ENCODE assay signal across 2 cellular contexts in genomic region chr2:167411367-167411766, GRCh38.
TF ChIP-seq lines count a peak whose summit lies in the region.

No MANE protein-coding gene starts in this region.

TF ChIP-seq in SK-N-SH, 30 proteins besides CTCF, POLR2A, EP300 and RAD21 (continued from another document):
- TF ChIP-seq, protein P1, sequence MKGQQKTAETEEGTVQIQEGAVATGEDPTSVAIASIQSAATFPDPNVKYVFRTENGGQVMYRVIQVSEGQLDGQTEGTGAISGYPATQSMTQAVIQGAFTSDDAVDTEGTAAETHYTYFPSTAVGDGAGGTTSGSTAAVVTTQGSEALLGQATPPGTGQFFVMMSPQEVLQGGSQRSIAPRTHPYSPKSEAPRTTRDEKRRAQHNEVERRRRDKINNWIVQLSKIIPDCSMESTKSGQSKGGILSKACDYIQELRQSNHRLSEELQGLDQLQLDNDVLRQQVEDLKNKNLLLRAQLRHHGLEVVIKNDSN (IDR thresholded peaks at IDR 0.05; ENCODE audit: borderline replicate concordance, low read depth) = no peak

TF ChIP-seq in SK-N-SH treated with all-trans-retinoic acid at 6 μM for 48 hours, 23 proteins besides CTCF, POLR2A, EP300 and RAD21 (continued from another document):
- TF ChIP-seq, protein P2, sequence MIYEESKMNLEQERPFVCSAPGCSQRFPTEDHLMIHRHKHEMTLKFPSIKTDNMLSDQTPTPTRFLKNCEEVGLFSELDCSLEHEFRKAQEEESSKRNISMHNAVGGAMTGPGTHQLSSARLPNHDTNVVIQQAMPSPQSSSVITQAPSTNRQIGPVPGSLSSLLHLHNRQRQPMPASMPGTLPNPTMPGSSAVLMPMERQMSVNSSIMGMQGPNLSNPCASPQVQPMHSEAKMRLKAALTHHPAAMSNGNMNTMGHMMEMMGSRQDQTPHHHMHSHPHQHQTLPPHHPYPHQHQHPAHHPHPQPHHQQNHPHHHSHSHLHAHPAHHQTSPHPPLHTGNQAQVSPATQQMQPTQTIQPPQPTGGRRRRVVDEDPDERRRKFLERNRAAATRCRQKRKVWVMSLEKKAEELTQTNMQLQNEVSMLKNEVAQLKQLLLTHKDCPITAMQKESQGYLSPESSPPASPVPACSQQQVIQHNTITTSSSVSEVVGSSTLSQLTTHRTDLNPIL (CRISPR knock-in tag; IDR thresholded peaks at IDR 0.05; ENCODE audit: low read depth) = no peak
- TF ChIP-seq ARNTL (CRISPR knock-in tag; IDR thresholded peaks at IDR 0.05; ENCODE audit: borderline replicate concordance, low read depth) = no peak
- no peak for TF ChIP-seq ZFP30 (CRISPR knock-in tag; IDR thresholded peaks at IDR 0.05)
- no peak for TF ChIP-seq BACH2 (CRISPR knock-in tag; IDR thresholded peaks at IDR 0.05; ENCODE audit: borderline replicate concordance)
- TF ChIP-seq TOX (CRISPR knock-in tag; IDR thresholded peaks at IDR 0.05; ENCODE audit: borderline replicate concordance) = no peak
- no peak for TF ChIP-seq ZNF565 (CRISPR knock-in tag; conservative IDR thresholded peaks at IDR 0.05; ENCODE audit: low read depth)
- no peak for TF ChIP-seq ZFP3 (CRISPR knock-in tag; IDR thresholded peaks at IDR 0.05)
- no peak for TF ChIP-seq SNAI2 (CRISPR knock-in tag; IDR thresholded peaks at IDR 0.05)
TF ChIP-seq in SK-N-SH treated with all-trans-retinoic acid at 6 μM for 48 hours: peak in this region for 0.
